Comparison of ENCODE assay signal across 24 cellular contexts in genomic region chr15:41891226-41891625, GRCh38. TPM values are rescaled to one million over a fixed set of nuclear protein-coding genes. Genes with fewer than 3 reads are reported as not detected.
A peak's percentile ranks its signal among the peaks of the same experiment; 100 is the strongest.
DNase-seq lines count a peak whose midpoint lies in the region; ATAC-seq, FAIRE-seq and TF ChIP-seq lines count a peak whose summit lies in the region.
"Had no signal": no experiment of that assay in that cellular context is flagged by ENCODE, and none has a peak within 500 bp of the region (broad histone marks: within the 10 kb centered on the region; RNA-seq: fewer than 3 reads in every experiment).

No MANE protein-coding gene starts in this region.

- H3K27me3 Mint-ChIP-seq in nephron (ENCODE audit: low read depth), result no peaks in the 10 kb centered on the region
- no peaks in the 10 kb centered on the region for H3K27me3 Mint-ChIP-seq in type B pancreatic cell
- H3K27me3 Mint-ChIP-seq: activated CD4-positive, alpha-beta T cell treated with anti-CD3 and anti-CD28 coated beads, Interleukin-2, amount 10 ng/mL, durations not matched to agents 24 days and 14 days; activated naive CD4-positive, alpha-beta T cell treated with anti-CD3 and anti-CD28 coated beads, Interleukin-2, amount 50 U/mL, for 24 hours had no signal

- H3K27ac Mint-ChIP-seq in nephron (peak overlapping the region in 2 of 3 experiments; percentile 25 to 61), type B pancreatic cell (no peak overlapping the region)
- H3K27ac Mint-ChIP-seq: activated CD4-positive, alpha-beta T cell treated with anti-CD3 and anti-CD28 coated beads, Interleukin-2, amount 10 ng/mL, durations not matched to agents 24 days and 14 days; activated naive CD4-positive, alpha-beta T cell treated with anti-CD3 and anti-CD28 coated beads, Interleukin-2, amount 50 U/mL, for 24 hours had no signal

- TF ChIP-seq EP300 in HepG2 (IDR thresholded peaks at IDR 0.05; ENCODE audit: low read depth in 2 of 2, low read length in 2 of 2), result no peak
- no peak for TF ChIP-seq EP300 in HepG2 (CRISPR knock-in tag; IDR thresholded peaks at IDR 0.05; ENCODE audit: borderline replicate concordance)

- DNase-seq in NCI-H1417 (lab: John Stamatoyannopoulos, UW) (peak in 2 of 3 experiments; percentile 39 to 59), NCI-H1417 treated with DMSO at 0.1 percent for 48 hours (lab: John Stamatoyannopoulos, UW) (no peak), COR-L47 (lab: John Stamatoyannopoulos, UW) (peak; percentile 35), NCI-H774 (lab: John Stamatoyannopoulos, UW) (peak; percentile 19), Kasumi-1 (lab: John Stamatoyannopoulos, UW) (no peak), HepG2 (ENCODE audit: low spot score) (no peak), type B pancreatic cell (ENCODE audit: extremely low spot score, unreplicated experiment) (no peak)
- DNase-seq: activated CD4-positive, alpha-beta T cell treated with anti-CD3 and anti-CD28 coated beads, Interleukin-2, amount 10 ng/mL, durations not matched to agents 24 days and 14 days; anterior cingulate cortex; H9; mammary epithelial cell; NCI-H187 treated with DMSO at 0.1 percent for 48 hours; nucleus accumbens; RPMI8226; small intestine; stimulated activated CD4-positive, alpha-beta T cell treated with anti-CD3 and anti-CD28 coated beads, Interleukin-1b, Interleukin-23, amount 100 ng/mL, for 48 hours had no signal

- no peak overlapping the region for H3K27ac ChIP-seq in HepG2 (ENCODE audit: extremely low read length, insufficient read depth, low read length)
- H3K27ac ChIP-seq: cardiac muscle cell, KMS-11, VCaP had no signal

- in situ Hi-C loops in HepG2 (cut with HindIII; ENCODE audit: extremely low pct_ligation_motif_present, low pct_unique_long_range_greater_than_20kb), result no loop called here

- peaks cover 9 to 59% of the 10 kb centered on the region in 2 experiments; a peak in 4 of 5 replicates for H3K27me3 ChIP-seq in HepG2 (ENCODE audit: control insufficient read depth in 1 of 2, insufficient read depth in 2 of 2, low read length in 2 of 2)
- H3K27me3 ChIP-seq: cardiac muscle cell had no signal

- 8% methylated on average over 6 of the region's 6 CpGs for WGBS in HepG2 (ENCODE audit: low lambda C conversion rate)

- H3K36me3 Mint-ChIP-seq in nephron (ENCODE audit: low read depth), result no peaks in the 10 kb centered on the region
- no peaks in the 10 kb centered on the region for H3K36me3 Mint-ChIP-seq in type B pancreatic cell
- H3K36me3 Mint-ChIP-seq: activated naive CD4-positive, alpha-beta T cell treated with anti-CD3 and anti-CD28 coated beads, Interleukin-2, amount 50 U/mL, for 24 hours had no signal

- FAIRE-seq in HepG2 (lab: Jason Lieb, UNC), result no peak
- FAIRE-seq: GM12891, kidney, small intestine had no signal

- no peaks in the 10 kb centered on the region for H3K79me2 ChIP-seq in HepG2 (ENCODE audit: insufficient read depth, low read length)

- intact Hi-C loops in HepG2 (cut with micrococcal nuclease; ENCODE audit: unreplicated experiment), result no loop called here

- TF ChIP-seq CTCF in nephron (IDR thresholded peaks at IDR 0.05; ENCODE audit: unreplicated experiment in 3 of 3) (no peak), HepG2 (CRISPR knock-in tag; IDR thresholded peaks at IDR 0.05) (no peak), type B pancreatic cell (conservative IDR thresholded peaks at IDR 0.05) (no peak)

- H2AFZ ChIP-seq in HepG2 (ENCODE audit: low read length), result no peak overlapping the region

- H3K9ac ChIP-seq in HepG2 (ENCODE audit: insufficient read depth, low read depth, low read length), result no peak overlapping the region
- H3K9ac ChIP-seq: KMS-11 had no signal

- CTCF ChIA-PET in HepG2 (lab: Yijun Ruan, JAX; ENCODE audit: low intra/inter-chr PET ratio, low total read pairs), result no interaction called here

- no peaks in the 10 kb centered on the region for H3K36me3 ChIP-seq in HepG2 (replicated peaks in 1 of 2; ENCODE audit: control insufficient read depth in 1 of 2, insufficient read depth in 2 of 2, low read length in 2 of 2)
- H3K36me3 ChIP-seq: cardiac muscle cell had no signal

- H3K9me3 Mint-ChIP-seq in nephron (no peaks in the 10 kb centered on the region), type B pancreatic cell (no peaks in the 10 kb centered on the region)
- H3K9me3 Mint-ChIP-seq: activated CD4-positive, alpha-beta T cell treated with anti-CD3 and anti-CD28 coated beads, Interleukin-2, amount 10 ng/mL, durations not matched to agents 24 days and 14 days; activated naive CD4-positive, alpha-beta T cell treated with anti-CD3 and anti-CD28 coated beads, Interleukin-2, amount 50 U/mL, for 24 hours; dendritic cell treated with granulocyte-macrophage colony-stimulating factor and Interleukin-4, amounts not matched to agents 40 ng/mL and 50 ng/mL, for 4 days; H9 had no signal

- no peak for TF ChIP-seq POLR2A in HepG2 (IDR thresholded peaks at IDR 0.05; ENCODE audit: insufficient read depth in 1 of 2, low read depth in 2 of 2, low read length in 2 of 2)

- no peak overlapping the region for H3K4me3 Mint-ChIP-seq in nephron
- no peak overlapping the region for H3K4me3 Mint-ChIP-seq in type B pancreatic cell
- H3K4me3 Mint-ChIP-seq: activated CD4-positive, alpha-beta T cell treated with anti-CD3 and anti-CD28 coated beads, Interleukin-2, amount 10 ng/mL, durations not matched to agents 24 days and 14 days; activated naive CD4-positive, alpha-beta T cell treated with anti-CD3 and anti-CD28 coated beads, Interleukin-2, amount 50 U/mL, for 24 hours; dendritic cell treated with granulocyte-macrophage colony-stimulating factor and Interleukin-4, amounts not matched to agents 40 ng/mL and 50 ng/mL, for 4 days; H9 had no signal

- TF ChIP-seq RAD21 in HepG2 (CRISPR knock-in tag; IDR thresholded peaks at IDR 0.05), result no peak

- H3K4me1 ChIP-seq in HepG2 (ENCODE audit: insufficient read depth, low read length), result peaks cover 30% of the 10 kb centered on the region

- no TSS peak for BruUV-seq in HepG2 (replicated peaks; lab: Mats Ljungman, UMichigan)

- H3K4me1 Mint-ChIP-seq in nephron, result peaks cover 28% of the 10 kb centered on the region
- H3K4me1 Mint-ChIP-seq in type B pancreatic cell (ENCODE audit: unreplicated experiment), result peaks cover 5% of the 10 kb centered on the region

- H3K4me2 ChIP-seq in HepG2 (ENCODE audit: low read depth, low read length), result no peak overlapping the region
- H3K4me2 ChIP-seq: KMS-11 had no signal

- no peak overlapping the region for H3K4me3 ChIP-seq in HepG2 (replicated peaks in 1 of 3; ENCODE audit: insufficient read depth in 1 of 3, low read depth in 2 of 3, low read length in 3 of 3)
- H3K4me3 ChIP-seq: cardiac muscle cell had no signal

- no peaks in the 10 kb centered on the region for H4K20me1 ChIP-seq in HepG2 (ENCODE audit: insufficient read depth, low read length)

- no peaks in the 10 kb centered on the region for H3K9me3 ChIP-seq in HepG2 (ENCODE audit: low read length)

- no peak for ATAC-seq in HepG2

- POLR2A ChIA-PET in HepG2 (lab: Yijun Ruan, JAX), result no interaction called here

RNA-seq across cellular contexts. Expression of gene SPTBN5, which starts 2.6 kb away (rescaled TPM):
- total RNA-seq in HepG2 (2016; rRNA removed; fragmentation: Illumina TruSeq; extraction: Trizol) (0.01 and 0.07 TPM in 2 replicates), type B pancreatic cell (ENCODE audit: low replicate concordance) (3.1 and 4.2 TPM in 2 replicates)
- not detected in 2 replicates for total RNA-seq in HepG2 (2016; cell fraction: cytosol; rRNA removed; fragmentation: Illumina TruSeq; extraction: Trizol; ENCODE audit: low read depth)
- total RNA-seq in HepG2 (2016; cell fraction: insoluble cytoplasmic fraction; rRNA removed; fragmentation: Illumina TruSeq; extraction: Trizol), result 0.04 TPM in 2 replicates
- total RNA-seq in HepG2 (2016; cell fraction: membrane; rRNA removed; fragmentation: Illumina TruSeq; extraction: Trizol), result 0.06 TPM in 1 of 2 replicates, not detected in the other
- total RNA-seq in HepG2 (2016; cell fraction: nucleus; rRNA removed; fragmentation: Illumina TruSeq; extraction: Trizol), result 0.06 and 0.09 TPM in 2 replicates
- polyA plus RNA-seq in HepG2 (2011; rRNA removed), result 0.01 and 0.03 TPM in 2 replicates
- 0.01 and 0.03 TPM in 2 replicates for polyA plus RNA-seq in HepG2 (2011; cell fraction: cytosol; rRNA removed)
- 0.21 and 0.23 TPM in 2 replicates for polyA plus RNA-seq in HepG2 (2011; cell fraction: nucleus; rRNA removed)
- polyA plus RNA-seq in HepG2 (2012), result 0.16 TPM in 1 of 2 replicates, not detected in the other
- 0.01 TPM in 1 of 2 replicates, not detected in the other for polyA plus RNA-seq in HepG2 (2016; cell fraction: cytosol; fragmentation: Illumina TruSeq; extraction: Trizol; ENCODE audit: low read depth)
- polyA plus RNA-seq in HepG2 (2016; cell fraction: insoluble cytoplasmic fraction; fragmentation: Illumina TruSeq; extraction: Trizol; ENCODE audit: low read depth), result 0.11 TPM in 1 of 2 replicates, not detected in the other
- polyA plus RNA-seq in HepG2 (2016; cell fraction: membrane; fragmentation: Illumina TruSeq; extraction: Trizol; ENCODE audit: low read depth), result 0.01 and 0.08 TPM in 2 replicates
- 0.36 and 0.44 TPM in 2 replicates for polyA plus RNA-seq in HepG2 (2016; cell fraction: nucleus; fragmentation: Illumina TruSeq; extraction: Trizol; ENCODE audit: insufficient read depth, low read depth)
- polyA minus RNA-seq in HepG2 (2011; rRNA and poly(A)+ RNA removed; ENCODE audit: low replicate concordance), result 0.40 TPM in 1 of 2 replicates, not detected in the other
- polyA minus RNA-seq in HepG2 (2011; cell fraction: cytosol; rRNA and poly(A)+ RNA removed), result not detected in 2 replicates
- polyA minus RNA-seq in HepG2 (2011; cell fraction: nucleus; rRNA and poly(A)+ RNA removed), result under 0.01 TPM in 1 of 2 replicates, not detected in the other

RNA-seq across cellular contexts. Expression of gene PLA2G4B, which starts 52.6 kb away (rescaled TPM):
- 0.55 and 5.1 TPM in 2 replicates for total RNA-seq in HepG2 (2016; rRNA removed; fragmentation: Illumina TruSeq; extraction: Trizol)
- total RNA-seq in HepG2 (2016; cell fraction: cytosol; rRNA removed; fragmentation: Illumina TruSeq; extraction: Trizol; ENCODE audit: low read depth), result 1.1 and 1.6 TPM in 2 replicates
- total RNA-seq in HepG2 (2016; cell fraction: insoluble cytoplasmic fraction; rRNA removed; fragmentation: Illumina TruSeq; extraction: Trizol), result 0.88 and 2.9 TPM in 2 replicates
- 0.55 and 1.1 TPM in 2 replicates for total RNA-seq in HepG2 (2016; cell fraction: membrane; rRNA removed; fragmentation: Illumina TruSeq; extraction: Trizol)
- total RNA-seq in HepG2 (2016; cell fraction: nucleus; rRNA removed; fragmentation: Illumina TruSeq; extraction: Trizol), result 4.1 and 4.8 TPM in 2 replicates
- polyA plus RNA-seq in HepG2 (2011; rRNA removed), result 8.0 and 10.2 TPM in 2 replicates
- polyA plus RNA-seq in HepG2 (2011; cell fraction: cytosol; rRNA removed), result 1.2 and 1.9 TPM in 2 replicates
- 51.3 and 67.9 TPM in 2 replicates for polyA plus RNA-seq in HepG2 (2011; cell fraction: nucleus; rRNA removed)
- 2.9 and 3.7 TPM in 2 replicates for polyA plus RNA-seq in HepG2 (2012)
- 0.61 and 1.4 TPM in 2 replicates for polyA plus RNA-seq in HepG2 (2016; cell fraction: cytosol; fragmentation: Illumina TruSeq; extraction: Trizol; ENCODE audit: low read depth)
- 0.63 and 1.2 TPM in 2 replicates for polyA plus RNA-seq in HepG2 (2016; cell fraction: insoluble cytoplasmic fraction; fragmentation: Illumina TruSeq; extraction: Trizol; ENCODE audit: low read depth)
- polyA plus RNA-seq in HepG2 (2016; cell fraction: membrane; fragmentation: Illumina TruSeq; extraction: Trizol; ENCODE audit: low read depth), result 1.0 and 1.5 TPM in 2 replicates
- 15.6 and 20.4 TPM in 2 replicates for polyA plus RNA-seq in HepG2 (2016; cell fraction: nucleus; fragmentation: Illumina TruSeq; extraction: Trizol; ENCODE audit: insufficient read depth, low read depth)
- 1.1 and 2.7 TPM in 2 replicates for polyA minus RNA-seq in HepG2 (2011; rRNA and poly(A)+ RNA removed; ENCODE audit: low replicate concordance)
- polyA minus RNA-seq in HepG2 (2011; cell fraction: cytosol; rRNA and poly(A)+ RNA removed), result 2.2 TPM in 1 of 2 replicates, not detected in the other
- polyA minus RNA-seq in HepG2 (2011; cell fraction: nucleus; rRNA and poly(A)+ RNA removed), result 4.4 and 4.6 TPM in 2 replicates
- 17.7 and 19.9 TPM in 2 replicates for total RNA-seq in type B pancreatic cell (ENCODE audit: low replicate concordance)

Comparison
In these comparisons a context has a peak if more than half of its experiments do, and no peak if none do; other contexts are left out.
1. DNase-seq: peak in NCI-H1417 (2 of 3), COR-L47 (single experiment) and NCI-H774 (single experiment); none in NCI-H1417 treated with DMSO at 0.1 percent for 48 hours (single experiment), Kasumi-1 (0 of 2), HepG2 (single experiment) and type B pancreatic cell (single experiment).